Comparison of ENCODE assay signal across 9 cellular contexts in the genomic region with DNA sequence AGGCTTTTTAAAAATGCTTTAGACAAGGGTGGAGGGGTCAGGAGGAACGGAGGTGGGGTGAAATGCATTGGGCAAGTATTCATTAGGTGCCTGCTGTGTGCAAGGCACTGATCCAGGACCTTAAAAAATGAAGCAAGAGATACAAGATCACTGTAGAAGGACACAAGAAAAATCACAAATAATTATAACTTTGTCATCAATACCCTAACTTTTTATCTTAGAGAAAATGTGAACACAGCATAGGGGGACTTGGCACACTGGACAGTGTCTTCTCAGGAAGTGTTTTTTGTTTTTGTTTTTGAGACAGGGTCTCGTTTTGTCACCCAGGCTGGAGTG. TPM values are rescaled to one million over a fixed set of nuclear protein-coding genes. Genes with fewer than 3 reads are reported as not detected.
A peak's percentile ranks its signal among the peaks of the same experiment; 100 is the strongest.
DNase-seq lines count a peak whose midpoint lies in the region; ATAC-seq and TF ChIP-seq lines count a peak whose summit lies in the region.
"Had no signal": no experiment of that assay in that cellular context is flagged by ENCODE, and none has a peak within 500 bp of the region (broad histone marks: within the 10 kb centered on the region; RNA-seq: fewer than 3 reads in every experiment).

No MANE protein-coding gene starts in this region.

- peaks cover 12% of the 10 kb centered on the region for H3K79me2 ChIP-seq in neural progenitor cell (ENCODE audit: low read depth)

- H3K27ac ChIP-seq in CD8-positive, alpha-beta T cell (ENCODE audit: low read depth, low read length), result no peak overlapping the region
- H3K27ac ChIP-seq in neural progenitor cell (no peak overlapping the region), heart right ventricle (no peak overlapping the region)

- H3K9me3 Mint-ChIP-seq in CD8-positive, alpha-beta T cell, result no peaks in the 10 kb centered on the region
- H3K9me3 Mint-ChIP-seq in chondrocyte (ENCODE audit: low read depth), result no peaks in the 10 kb centered on the region
- H3K9me3 Mint-ChIP-seq in neural progenitor cell, result no peaks in the 10 kb centered on the region

- no peaks in the 10 kb centered on the region for H3K9me3 ChIP-seq in CD8-positive, alpha-beta T cell (ENCODE audit: low read length)
- H3K9me3 ChIP-seq in neural progenitor cell (ENCODE audit: low read depth) (no peaks in the 10 kb centered on the region), heart right ventricle (no peaks in the 10 kb centered on the region)
- H3K9me3 ChIP-seq: BE2C had no signal

- no peak overlapping the region for H3K27ac Mint-ChIP-seq in CD8-positive, alpha-beta T cell
- H3K27ac Mint-ChIP-seq in chondrocyte (ENCODE audit: unreplicated experiment), result no peak overlapping the region
- no peak overlapping the region for H3K27ac Mint-ChIP-seq in neural progenitor cell
- H3K27ac Mint-ChIP-seq: H9 had no signal

- WGBS in heart right ventricle, 2 donors, result 39 to 44% methylated on average over 2 of the region's 2 CpGs

- H3F3A ChIP-seq in neural progenitor cell (ENCODE audit: low read depth), result peaks cover 36% of the 10 kb centered on the region

- peaks cover 6% of the 10 kb centered on the region for H3K4me1 Mint-ChIP-seq in CD8-positive, alpha-beta T cell (ENCODE audit: low read depth)
- H3K4me1 Mint-ChIP-seq in chondrocyte (ENCODE audit: low read depth) (no peaks in the 10 kb centered on the region), neural progenitor cell (peaks cover 37% of the 10 kb centered on the region)

- CTCF ChIA-PET in CD8-positive, alpha-beta T cell (lab: Charles Lee), result interaction anchor here (0.7 to 6.8 kb wide), 24 partner anchors 9 to 318 kb away, joined by 3 to 67 read pairs (median 6); no protein-coding TSS in a partner anchor

- H3K9ac ChIP-seq in neural progenitor cell, result no peak overlapping the region

- H3K4me1 ChIP-seq in CD8-positive, alpha-beta T cell (ENCODE audit: insufficient read depth, low read length), result no peaks in the 10 kb centered on the region
- peaks cover 32% of the 10 kb centered on the region for H3K4me1 ChIP-seq in neural progenitor cell
- no peaks in the 10 kb centered on the region for H3K4me1 ChIP-seq in heart right ventricle
- H3K4me1 ChIP-seq: BE2C had no signal

- peaks cover 64% of the 10 kb centered on the region for H3K27me3 Mint-ChIP-seq in CD8-positive, alpha-beta T cell (ENCODE audit: low read depth)
- H3K27me3 Mint-ChIP-seq in chondrocyte (ENCODE audit: low read depth) (peaks cover 37% of the 10 kb centered on the region), neural progenitor cell (ENCODE audit: insufficient read depth, low read depth) (peaks cover 59% of the 10 kb centered on the region)

- no peaks in the 10 kb centered on the region for H3K36me3 ChIP-seq in CD8-positive, alpha-beta T cell (ENCODE audit: insufficient read depth, low read length)
- no peaks in the 10 kb centered on the region for H3K36me3 ChIP-seq in neural progenitor cell
- no peaks in the 10 kb centered on the region for H3K36me3 ChIP-seq in heart right ventricle
- H3K36me3 ChIP-seq: BE2C had no signal

- H3K27me3 ChIP-seq in CD8-positive, alpha-beta T cell (ENCODE audit: insufficient read depth, low read length), result peaks cover 17% of the 10 kb centered on the region
- H3K27me3 ChIP-seq in neural progenitor cell (peaks cover 45% of the 10 kb centered on the region), heart right ventricle (peaks cover 2 to 72% (median 37%) of the 10 kb centered on the region in 7 donors)
- H3K27me3 ChIP-seq: BE2C had no signal

- H2AFZ ChIP-seq in neural progenitor cell (replicated peaks), result no peak overlapping the region

- POLR2A ChIA-PET in CD8-positive, alpha-beta T cell (lab: Charles Lee), result interaction anchor here (1.0 to 1.2 kb wide), 2 partner anchors 34 to 109 kb away, joined by 3 read pairs; no protein-coding TSS in a partner anchor

- no peak overlapping the region for H3K4me3 ChIP-seq in CD8-positive, alpha-beta T cell (ENCODE audit: low read depth, low read length)
- H3K4me3 ChIP-seq in neural progenitor cell (no peak overlapping the region), heart right ventricle (no peak overlapping the region)

- TF ChIP-seq CTCF in CD8-positive, alpha-beta T cell (IDR thresholded peaks at IDR 0.05), result peak; percentile 12
- 0 out of 2 replicates have a peak, but pooled peaks have one; percentile 6 for TF ChIP-seq CTCF in LNCAP (IDR thresholded peaks at IDR 0.05)
- TF ChIP-seq CTCF in chondrocyte (IDR thresholded peaks at IDR 0.05), result peak; percentile 64
- no peak for TF ChIP-seq CTCF in neural progenitor cell (IDR thresholded peaks at IDR 0.05)
- peak in 2 of 9 donors; percentile 16 to 38 for TF ChIP-seq CTCF in heart right ventricle (IDR thresholded peaks at IDR 0.05)

- ATAC-seq in CD8-positive, alpha-beta T cell, result no peak
- ATAC-seq in GM21723 (IDR thresholded peaks at IDR 0.05; ENCODE audit: unreplicated experiment), result no peak
- no peak for ATAC-seq in heart right ventricle

- H4K20me1 ChIP-seq in neural progenitor cell (ENCODE audit: low read depth), result peaks cover 20% of the 10 kb centered on the region

- no peak overlapping the region for H3K4me2 ChIP-seq in neural progenitor cell

- DNase-seq in CD8-positive, alpha-beta T cell, result no peak
- DNase-seq in chondrocyte (ENCODE audit: low spot score), result no peak
- no peak for DNase-seq in neural progenitor cell (ENCODE audit: low spot score)
- no peak for DNase-seq in SHP77 (lab: John Stamatoyannopoulos, UW)
- no peak for DNase-seq in heart right ventricle

- no peak overlapping the region for H3K4me3 Mint-ChIP-seq in CD8-positive, alpha-beta T cell
- H3K4me3 Mint-ChIP-seq in chondrocyte (ENCODE audit: unreplicated experiment) (no peak overlapping the region), neural progenitor cell (peak overlapping the region; percentile 21)
- H3K4me3 Mint-ChIP-seq: H9 had no signal

- H3K36me3 Mint-ChIP-seq in CD8-positive, alpha-beta T cell, result no peaks in the 10 kb centered on the region
- H3K36me3 Mint-ChIP-seq in chondrocyte (ENCODE audit: low read depth) (no peaks in the 10 kb centered on the region), neural progenitor cell (no peaks in the 10 kb centered on the region)

- intact Hi-C loops in CD8-positive, alpha-beta T cell (cut with DNase I, micrococcal nuclease), result loop anchor here (1.0 to 10.0 kb wide), 4 partner anchors 63 to 223 kb away; a partner anchor contains a TSS
- intact Hi-C loops in heart right ventricle (cut with DNase I), result loop anchor here in 9 of 10 donors (2.0 to 10.0 kb wide), 12 partner anchors 83 to 313 kb away; a partner anchor contains a TSS

RNA-seq across cellular contexts. Expression of a gene that starts 7.0 kb away (rescaled TPM):
- under 1 TPM; 0.89 to 0.98 TPM for total RNA-seq in CD8-positive, alpha-beta T cell
- total RNA-seq in chondrocyte, result 1.2 to 3.4 TPM (median 2.8 TPM) in 3 replicates
- 8.0 and 19.3 TPM in 2 replicates for total RNA-seq in neural progenitor cell (ENCODE audit: low replicate concordance)
- total RNA-seq in heart right ventricle, result 1 to 10 TPM in 2 of 10 donors, under 1 TPM in 8; 0.25 to 1.3 (median 0.64) TPM
- polyA plus RNA-seq in heart right ventricle, result 1 to 10 TPM in 1 of 2 donors, under 1 TPM in 1; 0.66 to 2.2 TPM

RNA-seq across cellular contexts. Expression of a gene that starts 37.3 kb away (rescaled TPM):
- total RNA-seq in CD8-positive, alpha-beta T cell, result 100 to 1,000 TPM; 313 to 316 TPM
- total RNA-seq in chondrocyte (44.9 to 64.2 TPM (median 50.0 TPM) in 3 replicates), neural progenitor cell (ENCODE audit: low replicate concordance) (7.4 and 24.4 TPM in 2 replicates), heart right ventricle (100 to 1,000 TPM in 1 of 10 donors, 10 to 100 TPM in 9; 56.3 to 100 (median 67.5) TPM)
- polyA plus RNA-seq in heart right ventricle, result 100 to 1,000 TPM in 1 of 2 donors, 10 to 100 TPM in 1; 17.3 to 104 TPM
